In the genomic region with DNA sequence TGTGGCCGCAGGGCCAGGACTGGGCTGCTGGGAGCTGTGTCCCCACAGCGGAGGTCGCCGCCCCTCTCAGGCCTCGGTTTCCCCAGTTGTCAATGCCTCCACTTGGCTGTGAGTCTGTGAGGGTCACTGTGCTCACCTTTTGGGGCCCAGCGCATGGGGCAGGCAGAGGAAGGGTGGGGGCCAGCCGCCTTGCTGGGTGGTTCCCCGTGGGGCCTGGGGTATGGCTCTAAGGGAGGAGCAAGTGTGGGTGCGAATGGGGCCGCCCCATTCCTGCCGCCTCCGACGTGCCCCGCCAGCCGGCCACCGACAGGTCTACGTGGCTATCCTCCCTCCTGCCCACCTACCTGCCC, we compare ENCODE assay signal across 8 cellular contexts. TPM values are rescaled to one million over a fixed set of nuclear protein-coding genes. Genes with fewer than 3 reads are reported as not detected.
DNase-seq lines count a peak whose midpoint lies in the region; ATAC-seq and TF ChIP-seq lines count a peak whose summit lies in the region.

No MANE protein-coding gene starts in this region.

- no peaks in the 10 kb centered on the region for H3K36me3 ChIP-seq in neuron (ENCODE audit: insufficient read depth, low read length)

- ATAC-seq in GM19463 (IDR thresholded peaks at IDR 0.05; ENCODE audit: unreplicated experiment): no peak

- peaks cover 6% of the 10 kb centered on the region for H3K4me1 ChIP-seq in neuron (ENCODE audit: insufficient read depth, low read length)

- no peak overlapping the region for H2AFZ ChIP-seq in neuron (ENCODE audit: low read depth, low read length)

- H3K27ac ChIP-seq in dorsolateral prefrontal cortex: peak overlapping the region in 21 of 59 donors; percentile 6 to 81 (median 61)

- H3K27me3 ChIP-seq in dorsolateral prefrontal cortex: no peaks in the 10 kb centered on the region
- no peaks in the 10 kb centered on the region for H3K27me3 ChIP-seq in neuron (ENCODE audit: insufficient read depth, low read length)

- DNase-seq in AG09309 (ENCODE audit: low read depth) (no peak), dorsolateral prefrontal cortex (no peak), nucleus accumbens (lab: John Stamatoyannopoulos, UW) (no peak), LoVo (ENCODE audit: low spot score) (no peak), Ammon's horn (ENCODE audit: low spot score) (no peak)
- no peak for DNase-seq in Jurkat, Clone E6-1 (ENCODE audit: low read depth, low spot score)

- H3K4me3 ChIP-seq in AG09309 (ENCODE audit: control insufficient read depth, low read depth, low read length) (peak overlapping the region; percentile 54), dorsolateral prefrontal cortex (peak overlapping the region in 58 of 59 donors; percentile 38 to 75 (median 62)), neuron (ENCODE audit: low read length) (peak overlapping the region; percentile 34)
- peak overlapping the region; percentile 58 for H3K4me3 ChIP-seq in Jurkat, Clone E6-1 (ENCODE audit: low read length)

- TF ChIP-seq CTCF in AG09309 (IDR thresholded peaks at IDR 0.05; ENCODE audit: control insufficient read depth, insufficient read depth, low read depth, low read length, missing control alignments): no peak
- no peak for TF ChIP-seq CTCF in dorsolateral prefrontal cortex (IDR thresholded peaks at IDR 0.05 in 54 of 56, conservative IDR thresholded peaks at IDR 0.05 in 2 of 56; ENCODE audit: low read depth in 1 of 56, partially characterized antibody in 56 of 56)

- intact Hi-C loops in dorsolateral prefrontal cortex (cut with DNase I): no loop called here

- no peaks in the 10 kb centered on the region for H3K9me3 ChIP-seq in neuron (ENCODE audit: low read length)

RNA-seq across cellular contexts. Expression of gene FGF22, which starts 0.8 kb away (rescaled TPM):
- 0.74 TPM for polyA plus RNA-seq in Jurkat, Clone E6-1 (2012; ENCODE audit: insufficient read depth, insufficient read length)
- total RNA-seq in dorsolateral prefrontal cortex: 10 to 100 TPM in 2 of 120 experiments, 1 to 10 TPM in 118; 3.6 to 10.1 (median 5.8) TPM

RNA-seq across cellular contexts. Expression of gene POLRMT, which starts 5.5 kb away (rescaled TPM):
- 112 TPM for polyA plus RNA-seq in Jurkat, Clone E6-1 (2012; ENCODE audit: insufficient read depth, insufficient read length)
- total RNA-seq in dorsolateral prefrontal cortex: 10 to 100 TPM; 27.8 to 91.2 (median 61.9) TPM

RNA-seq across cellular contexts. Expression of gene RNF126, which starts 24.1 kb away (rescaled TPM):
- 66.0 TPM for polyA plus RNA-seq in Jurkat, Clone E6-1 (2012; ENCODE audit: insufficient read depth, insufficient read length)
- total RNA-seq in dorsolateral prefrontal cortex: 10 to 100 TPM; 22.4 to 58.2 (median 41.2) TPM

RNA-seq across cellular contexts. Expression of gene FSTL3, which starts 37.3 kb away (rescaled TPM):
- polyA plus RNA-seq in Jurkat, Clone E6-1 (2012; ENCODE audit: insufficient read depth, insufficient read length): 5.1 TPM
- total RNA-seq in dorsolateral prefrontal cortex: 10 to 100 TPM in 118 of 120 experiments, 1 to 10 TPM in 2; 9.3 to 35.4 (median 18.1) TPM

RNA-seq across cellular contexts. Expression of gene HCN2, which starts 49.2 kb away (rescaled TPM):
- 3.7 TPM for polyA plus RNA-seq in Jurkat, Clone E6-1 (2012; ENCODE audit: insufficient read depth, insufficient read length)
- total RNA-seq in dorsolateral prefrontal cortex: 100 to 1,000 TPM in 109 of 120 experiments, 10 to 100 TPM in 11; 76.8 to 199 (median 123) TPM
